18 cellular contexts compared by ENCODE assay signal in genomic region chr9:73014011-73014410, GRCh38.
DNase-seq lines count a peak whose midpoint lies in the region; ATAC-seq and TF ChIP-seq lines count a peak whose summit lies in the region.
"Had no signal": no experiment of that assay in that cellular context is flagged by ENCODE, and none has a peak within 500 bp of the region (broad histone marks: within the 10 kb centered on the region; RNA-seq: fewer than 3 reads in every experiment).

No MANE protein-coding gene starts in this region.

- DNase-seq in HCT116 (ENCODE audit: low read depth, low spot score): no peak
- DNase-seq in dermis blood vessel endothelial cell: peak; percentile 41
- DNase-seq in testis: no peak
- no peak for DNase-seq in HuH-7.5 (ENCODE audit: low spot score)
- no peak for DNase-seq in type B pancreatic cell (ENCODE audit: extremely low spot score, unreplicated experiment)
- DNase-seq: Calu3; CD8-positive, alpha-beta T cell; DMS79 treated with DMSO at 0.1 percent for 48 hours; GF-D8; H9; KBM-7 had no signal

- no peak for TF ChIP-seq RAD21 in HCT116 (IDR thresholded peaks at IDR 0.05; ENCODE audit: low read depth)

- H3K4me3 ChIP-seq in ACC112 (ENCODE audit: low read depth, low read length) (peak overlapping the region; percentile 44), HCT116 (replicated peaks in 1 of 2; ENCODE audit: low read depth in 1 of 2, low read length in 2 of 2) (no peak overlapping the region), skeletal muscle satellite cell (ENCODE audit: low read length) (peak overlapping the region; percentile 46), testis (no peak overlapping the region)
- H3K4me3 ChIP-seq: BLaER1 treated with 17β-estradiol and CSF1 and Interleukin-3, amounts not matched to agents 10 nM and 100 nM had no signal

- H3K4me1 ChIP-seq in ACC112 (ENCODE audit: control insufficient read depth, insufficient read depth, low read length, unreplicated experiment) (peaks cover 9% of the 10 kb centered on the region), HCT116 (ENCODE audit: control insufficient read depth in 1 of 2, insufficient read depth in 2 of 2, low read length in 2 of 2) (no peaks in the 10 kb centered on the region), skeletal muscle satellite cell (ENCODE audit: control insufficient read depth, insufficient read depth, low read length) (peaks cover 27% of the 10 kb centered on the region), testis (peaks cover 5% of the 10 kb centered on the region)

- H2AFZ ChIP-seq in ACC112 (ENCODE audit: low read length, unreplicated experiment) (peak overlapping the region; percentile 70), HCT116 (ENCODE audit: low read depth, low read length, poor library complexity, severe bottlenecking) (peak overlapping the region; percentile 55)

- no peak for ATAC-seq in HCT116
- ATAC-seq in stimulated activated memory B cell treated with anti-CD40 and anti-IgM and Interleukin-4, amounts not matched to agents 10 μg/mL and 1 μg/mL and 100 μg/mL, for 72 hours: no peak
- ATAC-seq: CD8-positive, alpha-beta T cell had no signal

- no peaks in the 10 kb centered on the region for H3K27me3 Mint-ChIP-seq in stimulated activated memory B cell treated with anti-CD40 and anti-IgM and Interleukin-4, amounts not matched to agents 10 μg/mL and 1 μg/mL and 100 μg/mL, for 72 hours
- no peaks in the 10 kb centered on the region for H3K27me3 Mint-ChIP-seq in type B pancreatic cell

- H3K4me3 Mint-ChIP-seq in stimulated activated memory B cell treated with anti-CD40 and anti-IgM and Interleukin-4, amounts not matched to agents 10 μg/mL and 1 μg/mL and 100 μg/mL, for 72 hours: no peak overlapping the region
- H3K4me3 Mint-ChIP-seq in type B pancreatic cell: no peak overlapping the region
- H3K4me3 Mint-ChIP-seq: B cell; CD8-positive, alpha-beta T cell; H9; IgD-negative memory B cell had no signal

- no peak for TF ChIP-seq CTCF in HCT116 (IDR thresholded peaks at IDR 0.05 in 2 of 3, conservative IDR thresholded peaks at IDR 0.05 in 1 of 3; ENCODE audit: borderline replicate concordance in 1 of 3, insufficient read depth in 1 of 3, low read depth in 2 of 3, low read length in 2 of 3)
- TF ChIP-seq CTCF in testis (IDR thresholded peaks at IDR 0.05): no peak
- TF ChIP-seq CTCF in type B pancreatic cell (conservative IDR thresholded peaks at IDR 0.05): no peak

- no peak overlapping the region for H3K9ac ChIP-seq in HCT116 (ENCODE audit: low read length)
- H3K9ac ChIP-seq in skeletal muscle satellite cell (ENCODE audit: low read depth, low read length): peak overlapping the region; percentile 73
- H3K9ac ChIP-seq: BLaER1 treated with 17β-estradiol and CSF1 and Interleukin-3, amounts not matched to agents 10 nM and 100 nM had no signal

- H3K27me3 ChIP-seq in ACC112 (ENCODE audit: insufficient read depth, low read length) (no peaks in the 10 kb centered on the region), HCT116 (ENCODE audit: insufficient read depth, low read length) (no peaks in the 10 kb centered on the region), skeletal muscle satellite cell (ENCODE audit: control insufficient read depth, insufficient read depth, low read length) (no peaks in the 10 kb centered on the region), testis (no peaks in the 10 kb centered on the region)
- H3K27me3 ChIP-seq: BLaER1 treated with 17β-estradiol and CSF1 and Interleukin-3, amounts not matched to agents 10 nM and 100 nM had no signal

- no peak overlapping the region for H3K27ac Mint-ChIP-seq in stimulated activated memory B cell treated with anti-CD40 and anti-IgM and Interleukin-4, amounts not matched to agents 10 μg/mL and 1 μg/mL and 100 μg/mL, for 72 hours
- no peak overlapping the region for H3K27ac Mint-ChIP-seq in type B pancreatic cell
- H3K27ac Mint-ChIP-seq: B cell; CD8-positive, alpha-beta T cell; H9; IgD-negative memory B cell had no signal

- no peaks in the 10 kb centered on the region for H3K9me3 Mint-ChIP-seq in stimulated activated memory B cell treated with anti-CD40 and anti-IgM and Interleukin-4, amounts not matched to agents 10 μg/mL and 1 μg/mL and 100 μg/mL, for 72 hours
- no peaks in the 10 kb centered on the region for H3K9me3 Mint-ChIP-seq in type B pancreatic cell
- H3K9me3 Mint-ChIP-seq: CD8-positive, alpha-beta T cell had no signal

- H3K36me3 ChIP-seq in ACC112 (ENCODE audit: insufficient read depth, low read length) (peaks cover 5% of the 10 kb centered on the region; the same call in 1 of the 2 replicates), HCT116 (ENCODE audit: control insufficient read depth in 1 of 2, insufficient read depth in 2 of 2, low read length in 2 of 2) (no peaks in the 10 kb centered on the region), skeletal muscle satellite cell (ENCODE audit: insufficient read depth, low read length) (no peaks in the 10 kb centered on the region), testis (ENCODE audit: low read depth, missing control alignments) (no peaks in the 10 kb centered on the region)
- H3K36me3 ChIP-seq: BLaER1 treated with 17β-estradiol and CSF1 and Interleukin-3, amounts not matched to agents 10 nM and 100 nM had no signal

- CTCF ChIA-PET in HCT116 (lab: Charles Lee): interaction anchor here (1.3 to 1.6 kb wide), 2 partner anchors 9 to 157 kb away, joined by 5 to 12 read pairs; no protein-coding TSS in a partner anchor

- POLR2A ChIA-PET in HCT116 (lab: Charles Lee): no interaction called here

- no peaks in the 10 kb centered on the region for H3K36me3 Mint-ChIP-seq in stimulated activated memory B cell treated with anti-CD40 and anti-IgM and Interleukin-4, amounts not matched to agents 10 μg/mL and 1 μg/mL and 100 μg/mL, for 72 hours
- H3K36me3 Mint-ChIP-seq in type B pancreatic cell: no peaks in the 10 kb centered on the region
- H3K36me3 Mint-ChIP-seq: CD8-positive, alpha-beta T cell; IgD-negative memory B cell had no signal

- H3K4me2 ChIP-seq in HCT116 (ENCODE audit: low read length) (no peak overlapping the region), skeletal muscle satellite cell (ENCODE audit: low read length) (no peak overlapping the region)
- H3K4me2 ChIP-seq: BLaER1 treated with 17β-estradiol and CSF1 and Interleukin-3, amounts not matched to agents 10 nM and 100 nM had no signal

- no peaks in the 10 kb centered on the region for H3K79me2 ChIP-seq in ACC112 (ENCODE audit: control insufficient read depth, insufficient read depth, low read length, unreplicated experiment)
- no peaks in the 10 kb centered on the region for H3K79me2 ChIP-seq in HCT116 (ENCODE audit: insufficient read depth, low read length)

- H4K20me1 ChIP-seq in HCT116 (ENCODE audit: insufficient read depth): no peaks in the 10 kb centered on the region
- H4K20me1 ChIP-seq: BLaER1 treated with 17β-estradiol and CSF1 and Interleukin-3, amounts not matched to agents 10 nM and 100 nM had no signal

- no peaks in the 10 kb centered on the region for H3K9me2 ChIP-seq in HCT116 (ENCODE audit: insufficient read depth)

- no TSS peak for BruUV-seq in HCT116 (replicated peaks; lab: Mats Ljungman, UMichigan)

- H3K27ac ChIP-seq in ACC112 (ENCODE audit: low read depth, low read length): peak overlapping the region; percentile 24; the same call in 1 of the 2 replicates
- no peak overlapping the region for H3K27ac ChIP-seq in HCT116 (ENCODE audit: low read depth, low read length)
- no peak overlapping the region for H3K27ac ChIP-seq in testis
- H3K27ac ChIP-seq: BLaER1 treated with 17β-estradiol and CSF1 and Interleukin-3, amounts not matched to agents 10 nM and 100 nM; HL-60 had no signal

- intact Hi-C loops in HCT116 (cut with micrococcal nuclease) (loop anchor here (5.0 kb wide), 1 partner anchor 1563 kb away; no protein-coding TSS in a partner anchor), testis (cut with DNase I; ENCODE audit: low total_unique reads) (no loop called here)

- no peak for TF ChIP-seq POLR2A in HCT116 (IDR thresholded peaks at IDR 0.05; ENCODE audit: borderline replicate concordance, extremely low read depth, insufficient read depth, insufficient read length)
- no peak for TF ChIP-seq POLR2A in testis (IDR thresholded peaks at IDR 0.05)

- H3K9me3 ChIP-seq in HCT116 (ENCODE audit: control insufficient read depth in 1 of 2, insufficient read depth in 1 of 2, low read depth in 1 of 2, low read length in 2 of 2) (no peaks in the 10 kb centered on the region), skeletal muscle satellite cell (replicated peaks; ENCODE audit: low read length) (no peaks in the 10 kb centered on the region), testis (no peaks in the 10 kb centered on the region)

- RAD21 ChIA-PET in HCT116 (lab: Charles Lee; ENCODE audit: low non-redundant PET in 1 of 2, low total read pairs in 2 of 2, uncharacterized antibody in 2 of 2, unreplicated experiment in 2 of 2): no interaction called here

- no peaks in the 10 kb centered on the region for H3K4me1 Mint-ChIP-seq in stimulated activated memory B cell treated with anti-CD40 and anti-IgM and Interleukin-4, amounts not matched to agents 10 μg/mL and 1 μg/mL and 100 μg/mL, for 72 hours
- no peaks in the 10 kb centered on the region for H3K4me1 Mint-ChIP-seq in type B pancreatic cell (ENCODE audit: unreplicated experiment)

TF ChIP-seq in HCT116, 20 proteins besides CTCF, POLR2A, EP300 and RAD21:
- TF ChIP-seq ZFX (IDR thresholded peaks at IDR 0.05): no peak

Comparison
In these comparisons a context has a peak if more than half of its experiments do, and no peak if none do; other contexts are left out.
1. H3K4me3 ChIP-seq: peak in ACC112 (single experiment) and skeletal muscle satellite cell (single experiment); none in HCT116 (0 of 2) and testis (0 of 2).